Comparison of ENCODE assay signal across 16 cellular contexts in the genomic region with DNA sequence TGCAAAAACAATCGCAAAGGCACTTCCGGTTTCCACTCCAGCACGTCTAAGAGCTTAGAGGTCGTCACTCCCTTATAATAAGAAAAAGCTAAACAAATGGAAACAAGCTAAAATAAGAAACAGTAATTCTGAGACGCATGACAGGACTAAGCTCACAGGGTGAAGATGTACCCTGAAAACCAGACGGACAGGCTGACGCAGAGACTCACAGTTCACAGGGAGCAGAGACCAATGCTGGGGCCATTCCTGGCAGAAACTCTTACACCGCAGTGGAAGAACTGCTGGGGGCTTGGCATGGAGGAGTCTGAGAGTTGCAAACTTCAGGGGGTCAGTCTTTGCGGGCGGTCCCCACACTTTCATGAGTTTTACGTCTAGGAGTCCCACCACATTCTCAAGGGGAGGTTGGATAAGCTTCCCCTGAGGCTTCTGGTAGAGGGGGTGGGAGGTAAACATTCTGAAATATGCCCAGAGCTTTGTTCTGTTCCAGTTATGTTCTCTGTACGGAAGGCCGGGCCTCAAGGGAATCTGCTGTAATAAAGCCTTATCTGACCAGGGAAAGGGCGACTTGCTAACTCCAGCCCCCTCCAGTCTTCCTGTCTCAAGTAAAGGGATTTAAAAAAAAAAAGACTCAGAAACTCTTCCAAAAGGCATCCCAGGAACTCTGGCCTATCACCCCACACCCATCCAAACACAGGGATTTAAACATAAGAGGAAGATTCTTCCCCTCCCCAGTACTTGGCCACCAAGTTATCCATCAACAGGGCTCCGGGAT. TPM values are rescaled to one million over a fixed set of nuclear protein-coding genes. Genes with fewer than 3 reads are reported as not detected.
DNase-seq lines count a peak whose midpoint lies in the region; ATAC-seq and TF ChIP-seq lines count a peak whose summit lies in the region.
"Had no signal": no experiment of that assay in that cellular context is flagged by ENCODE, and none has a peak within 500 bp of the region (broad histone marks: within the 10 kb centered on the region; RNA-seq: fewer than 3 reads in every experiment).

No MANE protein-coding gene starts in this region.

- H4K20me1 ChIP-seq in fibroblast of lung (ENCODE audit: control insufficient read depth, extremely low read depth, insufficient read depth, low read length) = no peaks in the 10 kb centered on the region

- no peak overlapping the region for H3K4me2 ChIP-seq in fibroblast of lung (ENCODE audit: extremely low read depth, insufficient read depth, low read length)
- H3K4me2 ChIP-seq in mesendoderm (ENCODE audit: low read length) = no peak overlapping the region
- H3K4me2 ChIP-seq: SK-N-SH had no signal

- H3K9me3 Mint-ChIP-seq in activated CD4-positive, alpha-beta T cell treated with anti-CD3 and anti-CD28 coated beads for 36 hours (ENCODE audit: low read depth) = peaks cover 3% of the 10 kb centered on the region
- H3K9me3 Mint-ChIP-seq: activated T-helper 17 cell treated with anti-CD3 and anti-CD28 coated beads, Interleukin-2, amount 50 U/mL, for 72 hours had no signal

- H3K9ac ChIP-seq in fibroblast of lung (ENCODE audit: insufficient read depth, low read length) (no peak overlapping the region), mesendoderm (ENCODE audit: low read length) (peak overlapping the region; percentile 23)
- H3K9ac ChIP-seq: SK-N-SH had no signal

- ATAC-seq in Panc1 (no peak), GM21447 (IDR thresholded peaks at IDR 0.05; ENCODE audit: unreplicated experiment) (no peak)
- no peak for ATAC-seq in activated CD4-positive, alpha-beta T cell treated with anti-CD3 and anti-CD28 coated beads for 36 hours
- ATAC-seq: activated CD8-positive, alpha-beta T cell treated with anti-CD3 and anti-CD28 coated beads, Interleukin-2, amount 10 ng/mL, durations not matched to agents 7 days and 5 days; activated T-helper 17 cell treated with anti-CD3 and anti-CD28 coated beads, Interleukin-2, amount 50 U/mL, for 72 hours; foreskin keratinocyte had no signal

- no peak overlapping the region for H3K4me3 Mint-ChIP-seq in activated CD4-positive, alpha-beta T cell treated with anti-CD3 and anti-CD28 coated beads for 36 hours
- H3K4me3 Mint-ChIP-seq: activated CD8-positive, alpha-beta T cell treated with anti-CD3 and anti-CD28 coated beads, Interleukin-2, amount 10 ng/mL, durations not matched to agents 7 days and 5 days; activated T-helper 17 cell treated with anti-CD3 and anti-CD28 coated beads, Interleukin-2, amount 50 U/mL, for 72 hours; CD4-positive, CD25-positive, alpha-beta regulatory T cell had no signal

- H3K27ac ChIP-seq in Panc1 (ENCODE audit: low read length) (peak overlapping the region; percentile 24; the same call in 1 of the 2 replicates), fibroblast of lung (ENCODE audit: insufficient read depth, low read length) (no peak overlapping the region), mesendoderm (ENCODE audit: low read depth, low read length) (peak overlapping the region; percentile 41)
- H3K27ac ChIP-seq: foreskin keratinocyte had no signal

- H3K18ac ChIP-seq in mesendoderm (ENCODE audit: low read length) = peak overlapping the region; percentile 21

- H3K4me1 ChIP-seq in Panc1 (ENCODE audit: control insufficient read depth, insufficient read depth, low read length) (no peaks in the 10 kb centered on the region), fibroblast of lung (ENCODE audit: control insufficient read depth, extremely low read depth, insufficient read depth, low read length) (no peaks in the 10 kb centered on the region), mesendoderm (ENCODE audit: control insufficient read depth, low read depth, low read length) (peaks cover 8% of the 10 kb centered on the region)
- H3K4me1 ChIP-seq: foreskin keratinocyte had no signal

- H2AFZ ChIP-seq in fibroblast of lung (ENCODE audit: low read length) = peak overlapping the region; percentile 65

- no peak overlapping the region for H4K8ac ChIP-seq in mesendoderm (ENCODE audit: low read depth, low read length)

- H3K36me3 Mint-ChIP-seq in activated CD4-positive, alpha-beta T cell treated with anti-CD3 and anti-CD28 coated beads for 36 hours (ENCODE audit: low read depth) = no peaks in the 10 kb centered on the region
- H3K36me3 Mint-ChIP-seq: CD4-positive, CD25-positive, alpha-beta regulatory T cell had no signal

- DNase-seq in Panc1 (ENCODE audit: low read depth, low spot score) (no peak), fibroblast of lung (ENCODE audit: low read depth in 2 of 2) (peak; percentile 4 to 58), mesendoderm (peak; percentile 70), D341Med (ENCODE audit: low spot score) (no peak), GM10266 (ENCODE audit: extremely low spot score) (no peak)
- DNase-seq in activated CD4-positive, alpha-beta T cell treated with anti-CD3 and anti-CD28 coated beads for 36 hours = no peak
- DNase-seq: activated CD8-positive, alpha-beta T cell treated with anti-CD3 and anti-CD28 coated beads, Interleukin-2, amount 10 ng/mL, durations not matched to agents 7 days and 5 days; amygdala; CD4-positive, CD25-positive, alpha-beta regulatory T cell; foreskin keratinocyte; NCI-H510A treated with DMSO at 0.1 percent for 48 hours; nucleus accumbens; SK-N-SH; stimulated activated naive CD4-positive, alpha-beta T cell treated with Interleukin-2 at 50 U/mL for 16 hours had no signal

- H3K27me3 Mint-ChIP-seq in activated CD4-positive, alpha-beta T cell treated with anti-CD3 and anti-CD28 coated beads for 36 hours = peaks cover 1% of the 10 kb centered on the region
- H3K27me3 Mint-ChIP-seq: activated T-helper 17 cell treated with anti-CD3 and anti-CD28 coated beads, Interleukin-2, amount 50 U/mL, for 72 hours had no signal

- H3K36me3 ChIP-seq in Panc1 (ENCODE audit: control insufficient read depth, insufficient read depth, low read length) (no peaks in the 10 kb centered on the region), fibroblast of lung (ENCODE audit: control insufficient read depth, insufficient read depth, low read length) (no peaks in the 10 kb centered on the region), mesendoderm (ENCODE audit: control insufficient read depth, insufficient read depth, low read length) (no peaks in the 10 kb centered on the region)

- no peak overlapping the region for H2BK120ac ChIP-seq in mesendoderm (ENCODE audit: low read depth, low read length)

- H3K4me1 Mint-ChIP-seq in activated CD4-positive, alpha-beta T cell treated with anti-CD3 and anti-CD28 coated beads for 36 hours = no peaks in the 10 kb centered on the region
- H3K4me1 Mint-ChIP-seq: activated T-helper 17 cell treated with anti-CD3 and anti-CD28 coated beads, Interleukin-2, amount 50 U/mL, for 72 hours; CD4-positive, CD25-positive, alpha-beta regulatory T cell had no signal

- CTCF ChIA-PET in Panc1 (lab: Charles Lee) = no interaction called here
- CTCF ChIA-PET in activated CD4-positive, alpha-beta T cell treated with anti-CD3 and anti-CD28 coated beads for 36 hours (lab: Charles Lee) = interaction anchor here (0.6 kb wide), 1 partner anchor 1251 kb away, joined by 3 read pairs; no protein-coding TSS in a partner anchor

- peak overlapping the region; percentile 58 for H3K56ac ChIP-seq in mesendoderm (ENCODE audit: low read length)

- no CpG with 5 or more reads among the region's 15 CpGs for WGBS in mesendoderm (ENCODE audit: extremely low coverage, insufficient coverage, low lambda C conversion rate)

- no peak overlapping the region for H3K4me3 ChIP-seq in Panc1 (ENCODE audit: low read depth in 2 of 2, low read length in 2 of 2)
- H3K4me3 ChIP-seq in fibroblast of lung (replicated peaks in 1 of 4; ENCODE audit: control extremely low read depth in 1 of 4, insufficient read depth in 1 of 4, low read depth in 3 of 4, low read length in 4 of 4) = no peak overlapping the region
- H3K4me3 ChIP-seq in mesendoderm (ENCODE audit: low read length) = no peak overlapping the region

- BruUV-seq in Panc1 (replicated peaks; lab: Mats Ljungman, UMichigan) = no TSS peak

- no peak overlapping the region for H3K27ac Mint-ChIP-seq in activated CD4-positive, alpha-beta T cell treated with anti-CD3 and anti-CD28 coated beads for 36 hours
- H3K27ac Mint-ChIP-seq: activated CD8-positive, alpha-beta T cell treated with anti-CD3 and anti-CD28 coated beads, Interleukin-2, amount 10 ng/mL, durations not matched to agents 7 days and 5 days; activated T-helper 17 cell treated with anti-CD3 and anti-CD28 coated beads, Interleukin-2, amount 50 U/mL, for 72 hours; CD4-positive, CD25-positive, alpha-beta regulatory T cell had no signal

- in situ Hi-C loops in Panc1 (cut with HindIII; ENCODE audit: low pct_unique_long_range_greater_than_20kb, low sequenced_read_pairs) = no loop called here

- intact Hi-C loops in Panc1 (cut with micrococcal nuclease; ENCODE audit: unreplicated experiment) = no loop called here
- intact Hi-C loops in activated CD4-positive, alpha-beta T cell treated with anti-CD3 and anti-CD28 coated beads for 36 hours (cut with DNase I, micrococcal nuclease) = no loop called here

- no peak overlapping the region for H4K5ac ChIP-seq in mesendoderm (ENCODE audit: low read length)

- H3K4ac ChIP-seq in mesendoderm (ENCODE audit: low read depth, low read length) = peak overlapping the region; percentile 6

- POLR2A ChIA-PET in Panc1 (lab: Charles Lee) = no interaction called here
- POLR2A ChIA-PET in activated CD4-positive, alpha-beta T cell treated with anti-CD3 and anti-CD28 coated beads for 36 hours (lab: Charles Lee) = no interaction called here

- no peak overlapping the region for H2BK5ac ChIP-seq in mesendoderm (ENCODE audit: low read length)

- H3K79me2 ChIP-seq in fibroblast of lung (ENCODE audit: control insufficient read depth, insufficient read depth, low read length) (no peaks in the 10 kb centered on the region), mesendoderm (ENCODE audit: control insufficient read depth, insufficient read depth, low read length) (no peaks in the 10 kb centered on the region)

- H3K27me3 ChIP-seq in Panc1 (ENCODE audit: control insufficient read depth, insufficient read depth, low read length) = no peaks in the 10 kb centered on the region
- H3K27me3 ChIP-seq in fibroblast of lung (ENCODE audit: control insufficient read depth, insufficient read depth, low read length) = no peaks in the 10 kb centered on the region
- no peaks in the 10 kb centered on the region for H3K27me3 ChIP-seq in mesendoderm (ENCODE audit: insufficient read depth, low read length, poor library complexity)
- H3K27me3 ChIP-seq: foreskin keratinocyte had no signal

- no peak overlapping the region for H3K23ac ChIP-seq in mesendoderm (ENCODE audit: low read length)

- H2BK15ac ChIP-seq in mesendoderm (replicated peaks; ENCODE audit: low read depth) = no peak overlapping the region

- H3K9me3 ChIP-seq in Panc1 (ENCODE audit: control insufficient read depth, insufficient read depth, low read depth, low read length) (no peaks in the 10 kb centered on the region), fibroblast of lung (ENCODE audit: control insufficient read depth, insufficient read depth, low read depth, low read length) (no peaks in the 10 kb centered on the region)

- no peak overlapping the region for H2AK5ac ChIP-seq in mesendoderm (ENCODE audit: low read length)

- peaks cover 6% of the 10 kb centered on the region for H3K79me1 ChIP-seq in mesendoderm (ENCODE audit: low read length)

- TF ChIP-seq CTCF in Panc1 (IDR thresholded peaks at IDR 0.05) (no peak), fibroblast of lung (conservative IDR thresholded peaks at IDR 0.05 in 1 of 2, IDR thresholded peaks at IDR 0.05 in 1 of 2; ENCODE audit: low read depth in 1 of 2, low read length in 2 of 2) (no peak), GM10266 (IDR thresholded peaks at IDR 0.05; ENCODE audit: control insufficient read depth, insufficient read depth, low read depth, missing control alignments) (no peak)

RNA-seq across cellular contexts. Expression of a gene that starts 47.8 kb away (rescaled TPM):
- total RNA-seq in Panc1 (2021; ENCODE audit: unreplicated experiment) = 344 TPM
- 404 TPM for polyA plus RNA-seq in Panc1 (2012; ENCODE audit: insufficient read length)
- 77.8 and 104 TPM in 2 replicates for total RNA-seq in fibroblast of lung
- polyA plus RNA-seq in fibroblast of lung = 164 and 172 TPM in 2 replicates
- polyA plus RNA-seq in fibroblast of lung (2012) = 267 and 318 TPM in 2 replicates
- 379 and 477 TPM in 2 replicates for polyA minus RNA-seq in fibroblast of lung (ENCODE audit: low replicate concordance)
- polyA plus RNA-seq in mesendoderm (2013, experiment 1 of 2) = 95.3 TPM
- 94.4 TPM for polyA plus RNA-seq in mesendoderm (2013, experiment 2 of 2)
- 10 to 100 TPM; 45.1 to 47.6 TPM for total RNA-seq in activated CD4-positive, alpha-beta T cell treated with anti-CD3 and anti-CD28 coated beads for 36 hours

Comparison
In these comparisons a context has a peak if more than half of its experiments do, and no peak if none do; other contexts are left out.
1. DNase-seq: peak in fibroblast of lung (2 of 2) and mesendoderm (single experiment); none in Panc1 (single experiment), D341Med (single experiment), activated CD4-positive, alpha-beta T cell treated with anti-CD3 and anti-CD28 coated beads for 36 hours (single experiment) and GM10266 (single experiment).